7 cellular contexts compared by ENCODE assay signal in the genomic region with DNA sequence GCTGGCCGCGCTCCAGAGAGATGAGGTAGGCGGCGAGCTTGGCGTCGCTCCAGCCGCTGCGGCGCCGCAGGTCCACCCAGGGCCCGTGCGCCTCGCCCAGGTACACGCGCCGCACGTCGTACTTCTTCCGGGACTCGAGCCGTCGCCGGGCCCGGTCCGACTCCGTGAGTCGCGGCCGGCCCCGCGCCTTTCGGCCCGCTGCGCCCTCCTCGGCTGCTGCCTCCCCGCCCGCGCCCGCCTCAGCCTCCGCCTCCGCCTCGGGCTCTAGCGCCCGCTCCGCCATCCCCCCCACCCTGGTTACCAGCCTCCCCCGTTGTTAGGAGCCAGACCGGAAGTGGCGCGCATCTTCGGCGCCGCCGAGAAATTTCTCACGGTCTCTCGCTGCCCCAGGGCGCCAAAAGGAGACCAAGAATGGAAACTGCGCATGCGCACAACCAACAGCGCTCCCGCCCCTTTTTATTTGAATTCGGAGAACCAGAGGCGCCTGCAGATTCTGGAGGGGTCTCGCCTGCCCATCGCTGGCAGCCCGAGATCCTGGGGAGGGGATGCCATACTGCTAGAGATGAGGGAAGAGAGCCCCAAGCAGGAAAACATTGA. TPM values are rescaled to one million over a fixed set of nuclear protein-coding genes. Genes with fewer than 3 reads are reported as not detected.
DNase-seq lines count a peak whose midpoint lies in the region; ATAC-seq, FAIRE-seq and TF ChIP-seq lines count a peak whose summit lies in the region.

A gene with protein sequence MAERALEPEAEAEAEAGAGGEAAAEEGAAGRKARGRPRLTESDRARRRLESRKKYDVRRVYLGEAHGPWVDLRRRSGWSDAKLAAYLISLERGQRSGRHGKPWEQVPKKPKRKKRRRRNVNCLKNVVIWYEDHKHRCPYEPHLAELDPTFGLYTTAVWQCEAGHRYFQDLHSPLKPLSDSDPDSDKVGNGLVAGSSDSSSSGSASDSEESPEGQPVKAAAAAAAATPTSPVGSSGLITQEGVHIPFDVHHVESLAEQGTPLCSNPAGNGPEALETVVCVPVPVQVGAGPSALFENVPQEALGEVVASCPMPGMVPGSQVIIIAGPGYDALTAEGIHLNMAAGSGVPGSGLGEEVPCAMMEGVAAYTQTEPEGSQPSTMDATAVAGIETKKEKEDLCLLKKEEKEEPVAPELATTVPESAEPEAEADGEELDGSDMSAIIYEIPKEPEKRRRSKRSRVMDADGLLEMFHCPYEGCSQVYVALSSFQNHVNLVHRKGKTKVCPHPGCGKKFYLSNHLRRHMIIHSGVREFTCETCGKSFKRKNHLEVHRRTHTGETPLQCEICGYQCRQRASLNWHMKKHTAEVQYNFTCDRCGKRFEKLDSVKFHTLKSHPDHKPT (minus strand): TSS at position 336 of the 597 bp plus-strand sequence. CDS start 53 bp downstream, at position 283.

- H3K36me3 ChIP-seq in astrocyte (ENCODE audit: insufficient read depth, low read length) = no peaks in the 10 kb centered on the region

- no peaks in the 10 kb centered on the region for H3K9me3 Mint-ChIP-seq in astrocyte (ENCODE audit: unreplicated experiment)

- H3K4me1 ChIP-seq in astrocyte (ENCODE audit: insufficient read depth, low read length) = peaks cover 6% of the 10 kb centered on the region

- peak; percentile 75 for FAIRE-seq in astrocyte (lab: Jason Lieb, UNC)

- H3K27me3 ChIP-seq in astrocyte (ENCODE audit: insufficient read depth, low read length) = no peaks in the 10 kb centered on the region

- H3K4me1 Mint-ChIP-seq in astrocyte (ENCODE audit: low read depth, unreplicated experiment) = no peaks in the 10 kb centered on the region

- peak within 1 kb of the TSS; percentile 65 for H3K4me3 ChIP-seq in astrocyte (ENCODE audit: insufficient read depth, low read depth, low read length)
- H3K4me3 ChIP-seq in retinal pigment epithelial cell (ENCODE audit: low read length) = peak within 1 kb of the TSS; percentile 67

- no peaks in the 10 kb centered on the region for H3K79me2 ChIP-seq in astrocyte (ENCODE audit: insufficient read depth, low read length)

- H3K27me3 Mint-ChIP-seq in astrocyte (ENCODE audit: low read depth, unreplicated experiment) = no peaks in the 10 kb centered on the region

- DNase-seq in NCI-H2029 (lab: John Stamatoyannopoulos, UW) (peak; percentile 92), T-helper 9 cell (peak; percentile 88), astrocyte (ENCODE audit: low read depth) (peak; percentile 73), hippocampal formation (lab: John Stamatoyannopoulos, UW) (peak; percentile 68 to 89), retinal pigment epithelial cell (ENCODE audit: low read depth) (peak; percentile 68)

- H3K27ac ChIP-seq in astrocyte (ENCODE audit: low read depth, low read length) = peak within 1 kb of the TSS; percentile 73

- peaks cover 8% of the 10 kb centered on the region for H3K36me3 Mint-ChIP-seq in astrocyte (ENCODE audit: low read depth, unreplicated experiment)

- H2AFZ ChIP-seq in astrocyte (ENCODE audit: low read depth, low read length) = peak within 1 kb of the TSS; percentile 81

- H3K27ac Mint-ChIP-seq in astrocyte (ENCODE audit: unreplicated experiment) = peak within 1 kb of the TSS; percentile 87

- H3K4me2 ChIP-seq in astrocyte (ENCODE audit: low read length) = peak within 1 kb of the TSS; percentile 94

- H3K9ac ChIP-seq in astrocyte (ENCODE audit: low read length) = peak within 1 kb of the TSS; percentile 86

- H4K20me1 ChIP-seq in astrocyte (ENCODE audit: insufficient read depth, low read length) = no peaks in the 10 kb centered on the region

- no peaks in the 10 kb centered on the region for H3K9me3 ChIP-seq in astrocyte (ENCODE audit: insufficient read depth, low read depth, low read length)

- no peak for TF ChIP-seq CTCF in astrocyte (IDR thresholded peaks at IDR 0.05; ENCODE audit: insufficient read depth, low read depth, low read length)
- no peak for TF ChIP-seq CTCF in retinal pigment epithelial cell (conservative IDR thresholded peaks at IDR 0.05; ENCODE audit: low read depth, low read length)

- ATAC-seq in GM18508 (IDR thresholded peaks at IDR 0.05; ENCODE audit: insufficient read depth, unreplicated experiment) = peak; percentile 22
- peak; percentile 43 for ATAC-seq in HG02973 (IDR thresholded peaks at IDR 0.05; ENCODE audit: unreplicated experiment)

- peak within 1 kb of the TSS; percentile 89 for H3K4me3 Mint-ChIP-seq in astrocyte (ENCODE audit: unreplicated experiment)

RNA-seq across cellular contexts. Expression of the gene that starts here (rescaled TPM):
- 5.5 and 7.6 TPM in 2 replicates for total RNA-seq in astrocyte

Comparison
In these comparisons a context has a peak if more than half of its experiments do, and no peak if none do; other contexts are left out.
1. Peak in every context shown above with its lines: DNase-seq, ATAC-seq, H3K4me3 ChIP-seq and H3K27ac ChIP-seq.